1 cellular context compared by ENCODE assay signal in the genomic region with DNA sequence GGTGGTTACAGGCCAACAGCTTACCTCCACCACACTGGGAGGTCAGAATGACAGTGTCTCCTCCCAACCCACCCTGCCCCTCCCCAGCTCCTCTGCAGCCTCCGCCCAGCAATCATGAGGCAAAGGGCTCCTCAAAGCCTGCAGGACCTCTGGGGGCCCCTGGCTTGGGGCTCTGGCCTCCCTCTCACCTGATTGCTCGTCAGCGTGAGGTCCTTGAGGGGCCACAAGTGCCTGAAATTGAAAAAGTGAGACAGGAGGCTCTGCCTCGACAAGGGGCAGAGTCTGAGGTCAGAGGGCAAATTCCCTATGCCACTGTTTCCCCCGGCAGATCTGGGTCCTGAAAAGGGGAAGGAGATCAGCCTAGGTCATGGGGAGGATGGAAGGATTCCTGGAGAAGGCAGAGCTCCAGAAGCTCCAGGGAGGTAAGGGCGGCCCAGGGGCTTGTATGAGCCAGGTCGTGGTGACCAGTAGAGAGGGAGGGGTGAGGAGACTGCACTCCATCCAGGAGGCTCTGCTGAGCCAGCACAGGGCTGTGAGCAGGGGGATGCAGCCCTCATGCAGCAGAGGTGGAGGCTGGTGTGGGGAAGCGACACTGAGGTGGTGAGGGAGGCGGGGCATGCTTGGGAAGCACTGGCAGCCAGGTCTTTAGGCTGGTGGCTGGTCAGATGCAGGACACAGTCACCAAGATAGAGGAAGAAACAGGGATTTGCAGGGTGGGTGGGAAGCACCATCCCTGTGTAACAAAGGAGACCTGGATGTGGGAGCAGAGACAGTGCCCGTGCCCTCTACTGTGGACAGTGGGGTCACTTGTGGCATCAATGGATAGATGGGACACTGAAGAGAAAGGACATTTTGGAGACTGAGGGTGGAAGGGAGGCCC.
TF ChIP-seq lines count a peak whose summit lies in the region.

No MANE protein-coding gene starts in this region.

TF ChIP-seq in IMR-90, 13 proteins besides CTCF, POLR2A, EP300 and RAD21:
- TF ChIP-seq MAFK (IDR thresholded peaks at IDR 0.05; ENCODE audit: low read depth, low read length) (no peak), NFE2L2 (IDR thresholded peaks at IDR 0.05; ENCODE audit: low read depth, low read length) (no peak), BHLHE40 (IDR thresholded peaks at IDR 0.05; ENCODE audit: low read depth, low read length) (no peak), RCOR1 (IDR thresholded peaks at IDR 0.05; ENCODE audit: insufficient replicate concordance, low read length) (no peak), MXI1 (IDR thresholded peaks at IDR 0.05; ENCODE audit: borderline replicate concordance, low read depth, low read length) (no peak), FOS (IDR thresholded peaks at IDR 0.05; ENCODE audit: low read depth, low read length) (no peak), RFX5 (IDR thresholded peaks at IDR 0.05; ENCODE audit: low read depth, low read length) (no peak), CEBPB (IDR thresholded peaks at IDR 0.05; ENCODE audit: low read depth, low read length) (no peak), SMC3 (IDR thresholded peaks at IDR 0.05; ENCODE audit: low read depth, low read length) (no peak), MAZ (IDR thresholded peaks at IDR 0.05; ENCODE audit: borderline replicate concordance, low read depth, low read length) (no peak), CHD1 (IDR thresholded peaks at IDR 0.05; ENCODE audit: low read depth, low read length) (no peak)
- TF ChIP-seq, protein P1, sequence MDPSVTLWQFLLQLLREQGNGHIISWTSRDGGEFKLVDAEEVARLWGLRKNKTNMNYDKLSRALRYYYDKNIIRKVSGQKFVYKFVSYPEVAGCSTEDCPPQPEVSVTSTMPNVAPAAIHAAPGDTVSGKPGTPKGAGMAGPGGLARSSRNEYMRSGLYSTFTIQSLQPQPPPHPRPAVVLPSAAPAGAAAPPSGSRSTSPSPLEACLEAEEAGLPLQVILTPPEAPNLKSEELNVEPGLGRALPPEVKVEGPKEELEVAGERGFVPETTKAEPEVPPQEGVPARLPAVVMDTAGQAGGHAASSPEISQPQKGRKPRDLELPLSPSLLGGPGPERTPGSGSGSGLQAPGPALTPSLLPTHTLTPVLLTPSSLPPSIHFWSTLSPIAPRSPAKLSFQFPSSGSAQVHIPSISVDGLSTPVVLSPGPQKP (IDR thresholded peaks at IDR 0.05; ENCODE audit: borderline replicate concordance, low read depth, low read length) = no peak
- TF ChIP-seq, protein P2, sequence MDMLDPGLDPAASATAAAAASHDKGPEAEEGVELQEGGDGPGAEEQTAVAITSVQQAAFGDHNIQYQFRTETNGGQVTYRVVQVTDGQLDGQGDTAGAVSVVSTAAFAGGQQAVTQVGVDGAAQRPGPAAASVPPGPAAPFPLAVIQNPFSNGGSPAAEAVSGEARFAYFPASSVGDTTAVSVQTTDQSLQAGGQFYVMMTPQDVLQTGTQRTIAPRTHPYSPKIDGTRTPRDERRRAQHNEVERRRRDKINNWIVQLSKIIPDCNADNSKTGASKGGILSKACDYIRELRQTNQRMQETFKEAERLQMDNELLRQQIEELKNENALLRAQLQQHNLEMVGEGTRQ (IDR thresholded peaks at IDR 0.05; ENCODE audit: low read depth, low read length) = no peak
